Comparison of ENCODE assay signal across 8 cellular contexts in genomic region chr15:74616996-74617395, GRCh38. TPM values are rescaled to one million over a fixed set of nuclear protein-coding genes. Genes with fewer than 3 reads are reported as not detected.
A peak's percentile ranks its signal among the peaks of the same experiment; 100 is the strongest.
DNase-seq lines count a peak whose midpoint lies in the region; ATAC-seq, FAIRE-seq and TF ChIP-seq lines count a peak whose summit lies in the region.

No MANE protein-coding gene starts in this region.

- H2BK20ac ChIP-seq in IMR-90 (ENCODE audit: low read depth, low read length), result no peak overlapping the region

- peak overlapping the region; percentile 92; the same call in 1 of the 2 replicates for H3K23ac ChIP-seq in IMR-90 (ENCODE audit: low read depth, low read length)

- no peak overlapping the region for H2BK5ac ChIP-seq in IMR-90 (ENCODE audit: low read depth, low read length, poor library complexity, severe bottlenecking)

- no peak overlapping the region for H2BK15ac ChIP-seq in IMR-90 (ENCODE audit: low read depth, low read length)

- POLR2A ChIA-PET in A549 (lab: Yijun Ruan, JAX), result no interaction called here
- POLR2A ChIA-PET in IMR-90 (lab: Charles Lee; ENCODE audit: unreplicated experiment), result interaction anchor here (0.5 kb wide), 1 partner anchor 166 kb away, joined by 3 read pairs; no protein-coding TSS in a partner anchor

- no peak for FAIRE-seq in A549 (lab: Jason Lieb, UNC)

- no peak for TF ChIP-seq EP300 in A549 (IDR thresholded peaks at IDR 0.05)

- no peak overlapping the region for H2AK5ac ChIP-seq in IMR-90 (ENCODE audit: low read depth, low read length)

- peak overlapping the region; percentile 100 for H2AK9ac ChIP-seq in IMR-90 (replicated peaks; ENCODE audit: low read depth, low read length, poor library complexity)

- TSS peak; percentile 58 for BruUV-seq in IMR-90 (replicated peaks; lab: Mats Ljungman, UMichigan)

- no peak overlapping the region for H4K91ac ChIP-seq in IMR-90 (ENCODE audit: insufficient read depth, low read depth, low read length)

- no peak overlapping the region for H3K27ac ChIP-seq in A549
- H3K27ac ChIP-seq in IMR-90 (ENCODE audit: insufficient read depth, low read length), result no peak overlapping the region
- peak overlapping the region; percentile 99 for H3K27ac ChIP-seq in breast epithelium

- in situ Hi-C loops in IMR-90 (cut with MboI; ENCODE audit: low sequenced_read_pairs), result no loop called here

- no peak overlapping the region for H4K8ac ChIP-seq in IMR-90 (ENCODE audit: low read depth in 2 of 2, low read length in 2 of 2)

- no peak overlapping the region for H2BK120ac ChIP-seq in IMR-90 (ENCODE audit: low read depth, low read length)

- no peak overlapping the region for H2AFZ ChIP-seq in IMR-90 (replicated peaks; ENCODE audit: low read length, poor library complexity)

- CTCF ChIA-PET in A549 (lab: Yijun Ruan, JAX) (interaction anchor here (1.0 to 13.4 kb wide), 8 partner anchors 8 to 242 kb away, joined by 3 to 218 read pairs (median 4); no protein-coding TSS in a partner anchor), IMR-90 (lab: Yijun Ruan, JAX) (interaction anchor here (0.6 to 1.6 kb wide), 5 partner anchors 8 to 235 kb away, joined by 3 to 5 read pairs (median 3); no protein-coding TSS in a partner anchor)

- H3K9me3 ChIP-seq in A549 (no peaks in the 10 kb centered on the region), IMR-90 (ENCODE audit: control insufficient read depth, insufficient read depth, low read length) (no peaks in the 10 kb centered on the region), breast epithelium (no peaks in the 10 kb centered on the region), mucosa of stomach (ENCODE audit: control insufficient read depth, low read length) (no peaks in the 10 kb centered on the region)

- H3K36me3 ChIP-seq in IMR-90 (ENCODE audit: control insufficient read depth, insufficient read depth, low read length) (peaks cover 29% of the 10 kb centered on the region), breast epithelium (peaks cover 2% of the 10 kb centered on the region), mucosa of stomach (ENCODE audit: control insufficient read depth, insufficient read depth, low read length) (peaks cover 11% of the 10 kb centered on the region)

- H4K20me1 ChIP-seq in IMR-90 (ENCODE audit: insufficient read depth, low read length), result peaks cover 59% of the 10 kb centered on the region

- H3K9me1 ChIP-seq in IMR-90 (ENCODE audit: insufficient read depth, low read length), result 0 out of 2 replicates have a peak, but pooled peaks cover 2% of the 10 kb centered on the region

- H3K14ac ChIP-seq in IMR-90 (replicated peaks; ENCODE audit: low read depth, low read length), result no peak overlapping the region

- H3K18ac ChIP-seq in IMR-90 (ENCODE audit: low read depth, low read length), result no peak overlapping the region

- intact Hi-C loops in IMR-90 (cut with micrococcal nuclease), result no loop called here
- intact Hi-C loops in breast epithelium (cut with DNase I; ENCODE audit: low total_unique reads), result loop anchor here (10.0 kb wide), 1 partner anchor 72 kb away; the partner anchor contains the start of gene ARID3B

- no peak for ATAC-seq in A549
- ATAC-seq in IMR-90 (ENCODE audit: low read depth), result no peak
- no peak for ATAC-seq in GM21526 (IDR thresholded peaks at IDR 0.05; ENCODE audit: low FRiP score, unreplicated experiment)

- peaks cover 14 to 61% of the 10 kb centered on the region in 2 experiments; a peak in 3 of 4 replicates for H3K79me1 ChIP-seq in IMR-90 (ENCODE audit: low read depth in 1 of 2, low read length in 2 of 2)

- TF ChIP-seq CTCF in A549 (IDR thresholded peaks at IDR 0.05), result no peak
- no peak for TF ChIP-seq CTCF in IMR-90 (conservative IDR thresholded peaks at IDR 0.05; ENCODE audit: low read depth, low read length)
- TF ChIP-seq CTCF in breast epithelium (IDR thresholded peaks at IDR 0.05), result no peak

- peaks cover 16% of the 10 kb centered on the region; the same call in 1 of the 3 replicates for H3K4me1 ChIP-seq in A549
- peaks cover 6% of the 10 kb centered on the region for H3K4me1 ChIP-seq in IMR-90 (ENCODE audit: control insufficient read depth, insufficient read depth, low read length)
- H3K4me1 ChIP-seq in breast epithelium, result peaks cover 0 to 31% of the 10 kb centered on the region in 2 donors
- peaks cover 31% of the 10 kb centered on the region for H3K4me1 ChIP-seq in mucosa of stomach (ENCODE audit: control insufficient read depth, insufficient read depth, low read length)

- H3K4ac ChIP-seq in IMR-90 (ENCODE audit: low read depth, low read length), result no peak overlapping the region

- H3K27me3 ChIP-seq in IMR-90 (ENCODE audit: control insufficient read depth, insufficient read depth, low read length), result no peaks in the 10 kb centered on the region
- H3K27me3 ChIP-seq in breast epithelium, result no peaks in the 10 kb centered on the region
- no peaks in the 10 kb centered on the region for H3K27me3 ChIP-seq in mucosa of stomach (ENCODE audit: control insufficient read depth, insufficient read depth, low read length)

- no peak for TF ChIP-seq POLR2A in A549 (IDR thresholded peaks at IDR 0.05; ENCODE audit: low read length)
- TF ChIP-seq POLR2A in IMR-90 (IDR thresholded peaks at IDR 0.05; ENCODE audit: low read depth, low read length), result no peak
- no peak for TF ChIP-seq POLR2A in breast epithelium (IDR thresholded peaks at IDR 0.05)

- no peak overlapping the region for H4K5ac ChIP-seq in IMR-90 (ENCODE audit: low read depth, low read length)

- H3K9ac ChIP-seq in IMR-90 (ENCODE audit: low read depth, low read length), result peak overlapping the region; percentile 97; the same call in 1 of the 2 replicates
- H3K9ac ChIP-seq in mucosa of stomach (ENCODE audit: low read length), result peak overlapping the region; percentile 100

- H3K56ac ChIP-seq in IMR-90 (ENCODE audit: extremely low read depth, insufficient read depth, low read length), result no peak overlapping the region

- TF ChIP-seq RAD21 in A549 (conservative IDR thresholded peaks at IDR 0.05 in 1 of 2, IDR thresholded peaks at IDR 0.05 in 1 of 2) (no peak), IMR-90 (IDR thresholded peaks at IDR 0.05; ENCODE audit: low read length) (no peak)

- H3K4me2 ChIP-seq in A549 (peak overlapping the region; percentile 77), IMR-90 (ENCODE audit: low read depth, low read length) (peak overlapping the region; percentile 76)

- H3K4me3 ChIP-seq in A549 (peak overlapping the region; percentile 93), IMR-90 (ENCODE audit: insufficient read depth, low read depth, low read length) (peak overlapping the region; percentile 93), breast epithelium (peak overlapping the region; percentile 90 to 99 (median 98)), mucosa of stomach (ENCODE audit: low read length) (peak overlapping the region; percentile 93)

- DNase-seq in A549 (ENCODE audit: low read depth in 1 of 2, low spot score in 1 of 2) (no peak), IMR-90 (no peak), breast epithelium (ENCODE audit: low spot score in 2 of 2) (no peak), NCI-H1436 treated with DMSO at 0.1 percent for 48 hours (lab: John Stamatoyannopoulos, UW) (no peak), anterior cingulate cortex (lab: John Stamatoyannopoulos, UW) (no peak), activated gamma-delta T cell treated with Interleukin-2 at 50 U/mL for 16 hours (no peak)

- dilution Hi-C loops in IMR-90 (cut with HindIII; ENCODE audit: low sequenced_read_pairs, unreplicated experiment), result no loop called here

TF ChIP-seq in A549, 52 proteins besides CTCF, POLR2A, EP300 and RAD21:
- TF ChIP-seq MYC (IDR thresholded peaks at IDR 0.05; ENCODE audit: borderline replicate concordance, low read length), result no peak
- no peak for TF ChIP-seq PHF8 (IDR thresholded peaks at IDR 0.05; ENCODE audit: borderline replicate concordance, low read depth)
- no peak for TF ChIP-seq PBX3 (IDR thresholded peaks at IDR 0.05)
- TF ChIP-seq ZNF302 (CRISPR knock-in tag; IDR thresholded peaks at IDR 0.05), result no peak
- no peak for TF ChIP-seq KDM5A (IDR thresholded peaks at IDR 0.05)

TF ChIP-seq in IMR-90, 13 proteins besides CTCF, POLR2A, EP300 and RAD21:
- TF ChIP-seq BHLHE40 (IDR thresholded peaks at IDR 0.05; ENCODE audit: low read depth, low read length), result no peak
- no peak for TF ChIP-seq CHD1 (IDR thresholded peaks at IDR 0.05; ENCODE audit: low read depth, low read length)
- no peak for TF ChIP-seq MXI1 (IDR thresholded peaks at IDR 0.05; ENCODE audit: borderline replicate concordance, low read depth, low read length)
- no peak for TF ChIP-seq FOS (IDR thresholded peaks at IDR 0.05; ENCODE audit: low read depth, low read length)
- no peak for TF ChIP-seq MAFK (IDR thresholded peaks at IDR 0.05; ENCODE audit: low read depth, low read length)

RNA-seq across cellular contexts. Expression of gene CLK3, which starts 1.4 kb away (rescaled TPM):
- polyA plus RNA-seq in A549 (2011; rRNA removed), result 35.7 and 42.5 TPM in 2 replicates
- polyA plus RNA-seq in A549 (2012; cell fraction: cytosol; rRNA removed), result 47.3 and 47.8 TPM in 2 replicates
- polyA plus RNA-seq in A549 (2012; cell fraction: nucleus; rRNA removed), result 97.8 and 126 TPM in 2 replicates
- 39.1 to 48.2 TPM (median 47.0 TPM) in 3 replicates for polyA plus RNA-seq in A549 (2017; fragmentation: RNase III; extraction: RNeasy Plus Mini Kit Qiagen cat#74134 plus additional on column Dnase treatment)
- 91.4 and 122 TPM in 2 replicates for polyA minus RNA-seq in A549 (2011; rRNA and poly(A)+ RNA removed)
- 114 and 117 TPM in 2 replicates for total RNA-seq in IMR-90 (2012; rRNA removed)
- polyA plus RNA-seq in IMR-90 (2012; rRNA removed), result 77.0 and 84.7 TPM in 2 replicates
- 109 and 121 TPM in 2 replicates for polyA plus RNA-seq in IMR-90 (2012; cell fraction: cytosol; rRNA removed)
- polyA plus RNA-seq in IMR-90 (2012; cell fraction: nucleus; rRNA removed; ENCODE audit: low replicate concordance), result 295 and 379 TPM in 2 replicates
- total RNA-seq in breast epithelium, result 100 to 1,000 TPM in 2 of 3 donors, 10 to 100 TPM in 1; 99.2 to 110 (median 101) TPM

Comparison
In these comparisons a context has a peak if more than half of its experiments do, and no peak if none do; other contexts are left out.
1. H3K27ac ChIP-seq: peak in breast epithelium (2 of 2); none in A549 (0 of 2) and IMR-90 (single experiment).
2. Peak in every context shown above with its lines, with median percentiles within 50 percentile points of each other: H3K4me3 ChIP-seq.